Comparison of ENCODE assay signal across 1 cellular context in the genomic region with DNA sequence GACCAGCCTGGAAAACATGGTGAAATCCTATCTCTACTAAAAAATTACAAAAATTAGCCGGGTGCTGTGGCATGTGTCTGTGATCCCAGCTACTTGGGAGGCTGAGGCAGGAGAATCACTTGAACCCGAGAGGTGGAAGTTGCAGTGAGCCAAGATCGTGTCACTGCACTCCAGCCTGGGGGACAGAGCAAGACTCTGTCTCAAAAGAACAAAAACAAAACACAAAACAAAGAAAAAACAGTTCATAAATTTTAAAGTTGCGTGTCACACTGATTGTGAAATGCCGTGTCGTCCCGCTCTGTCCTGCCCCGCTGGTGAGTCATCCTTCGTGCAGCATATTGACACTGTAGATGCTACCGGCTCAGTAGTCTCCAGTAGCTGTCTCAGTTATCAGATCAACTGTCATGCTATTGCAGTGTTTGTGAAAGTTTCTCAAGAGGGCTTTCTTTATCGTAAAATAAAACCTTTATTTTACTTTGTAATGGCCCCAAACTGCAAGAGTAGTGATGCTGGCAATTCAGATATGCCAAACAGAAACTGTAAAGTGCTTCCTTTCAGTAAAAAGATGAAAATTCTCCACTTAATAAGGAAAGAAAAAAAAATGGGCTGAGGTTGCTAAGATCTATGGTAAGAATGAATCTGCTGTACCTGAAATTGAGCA.
TF ChIP-seq lines count a peak whose summit lies in the region.

No MANE protein-coding gene starts in this region.

TF ChIP-seq in HepG2, 621 proteins besides CTCF, POLR2A, EP300 and RAD21 (continued from another document and continues in another):
- TF ChIP-seq TCF7L2 (IDR thresholded peaks at IDR 0.05; ENCODE audit: low read depth, low read length): no peak
- no peak for TF ChIP-seq ZNF441 (CRISPR knock-in tag; IDR thresholded peaks at IDR 0.05; ENCODE audit: borderline replicate concordance)
- TF ChIP-seq KLF9 (CRISPR knock-in tag; IDR thresholded peaks at IDR 0.05; ENCODE audit: low read depth): no peak
- peak; percentile 94 for TF ChIP-seq ZNF121 (CRISPR knock-in tag; IDR thresholded peaks at IDR 0.05)
- TF ChIP-seq ZBTB2 (CRISPR knock-in tag; IDR thresholded peaks at IDR 0.05; ENCODE audit: low read depth): no peak
- no peak for TF ChIP-seq IKZF4 (CRISPR knock-in tag; IDR thresholded peaks at IDR 0.05; ENCODE audit: borderline replicate concordance, low read depth, not compliant biosample characterization)
- TF ChIP-seq ZNF451 (CRISPR knock-in tag; IDR thresholded peaks at IDR 0.05): no peak
- no peak for TF ChIP-seq PLRG1 (conservative IDR thresholded peaks at IDR 0.05)
- no peak for TF ChIP-seq THYN1 (CRISPR knock-in tag; IDR thresholded peaks at IDR 0.05; ENCODE audit: borderline replicate concordance, low read depth)
- TF ChIP-seq, protein P1, sequence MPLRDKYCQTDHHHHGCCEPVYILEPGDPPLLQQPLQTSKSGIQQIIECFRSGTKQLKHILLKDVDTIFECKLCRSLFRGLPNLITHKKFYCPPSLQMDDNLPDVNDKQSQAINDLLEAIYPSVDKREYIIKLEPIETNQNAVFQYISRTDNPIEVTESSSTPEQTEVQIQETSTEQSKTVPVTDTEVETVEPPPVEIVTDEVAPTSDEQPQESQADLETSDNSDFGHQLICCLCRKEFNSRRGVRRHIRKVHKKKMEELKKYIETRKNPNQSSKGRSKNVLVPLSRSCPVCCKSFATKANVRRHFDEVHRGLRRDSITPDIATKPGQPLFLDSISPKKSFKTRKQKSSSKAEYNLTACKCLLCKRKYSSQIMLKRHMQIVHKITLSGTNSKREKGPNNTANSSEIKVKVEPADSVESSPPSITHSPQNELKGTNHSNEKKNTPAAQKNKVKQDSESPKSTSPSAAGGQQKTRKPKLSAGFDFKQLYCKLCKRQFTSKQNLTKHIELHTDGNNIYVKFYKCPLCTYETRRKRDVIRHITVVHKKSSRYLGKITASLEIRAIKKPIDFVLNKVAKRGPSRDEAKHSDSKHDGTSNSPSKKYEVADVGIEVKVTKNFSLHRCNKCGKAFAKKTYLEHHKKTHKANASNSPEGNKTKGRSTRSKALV (CRISPR knock-in tag; IDR thresholded peaks at IDR 0.05): no peak
- TF ChIP-seq THAP9 (CRISPR knock-in tag; IDR thresholded peaks at IDR 0.05; ENCODE audit: borderline replicate concordance): no peak
- TF ChIP-seq RAD51 (IDR thresholded peaks at IDR 0.05; ENCODE audit: borderline replicate concordance): no peak
- TF ChIP-seq KAT2B (IDR thresholded peaks at IDR 0.05; ENCODE audit: borderline replicate concordance, low read depth, low read length): no peak
- TF ChIP-seq HDAC6 (IDR thresholded peaks at IDR 0.05; ENCODE audit: low read depth, low read length): no peak
- TF ChIP-seq ZZZ3 (CRISPR knock-in tag; IDR thresholded peaks at IDR 0.05; ENCODE audit: borderline replicate concordance): no peak
- TF ChIP-seq YEATS2 (CRISPR knock-in tag; IDR thresholded peaks at IDR 0.05; ENCODE audit: borderline replicate concordance): no peak
- TF ChIP-seq SSRP1 (CRISPR knock-in tag; IDR thresholded peaks at IDR 0.05): no peak
- TF ChIP-seq SKI (IDR thresholded peaks at IDR 0.05; ENCODE audit: partially characterized antibody): peak; percentile 56
- TF ChIP-seq, protein P2, sequence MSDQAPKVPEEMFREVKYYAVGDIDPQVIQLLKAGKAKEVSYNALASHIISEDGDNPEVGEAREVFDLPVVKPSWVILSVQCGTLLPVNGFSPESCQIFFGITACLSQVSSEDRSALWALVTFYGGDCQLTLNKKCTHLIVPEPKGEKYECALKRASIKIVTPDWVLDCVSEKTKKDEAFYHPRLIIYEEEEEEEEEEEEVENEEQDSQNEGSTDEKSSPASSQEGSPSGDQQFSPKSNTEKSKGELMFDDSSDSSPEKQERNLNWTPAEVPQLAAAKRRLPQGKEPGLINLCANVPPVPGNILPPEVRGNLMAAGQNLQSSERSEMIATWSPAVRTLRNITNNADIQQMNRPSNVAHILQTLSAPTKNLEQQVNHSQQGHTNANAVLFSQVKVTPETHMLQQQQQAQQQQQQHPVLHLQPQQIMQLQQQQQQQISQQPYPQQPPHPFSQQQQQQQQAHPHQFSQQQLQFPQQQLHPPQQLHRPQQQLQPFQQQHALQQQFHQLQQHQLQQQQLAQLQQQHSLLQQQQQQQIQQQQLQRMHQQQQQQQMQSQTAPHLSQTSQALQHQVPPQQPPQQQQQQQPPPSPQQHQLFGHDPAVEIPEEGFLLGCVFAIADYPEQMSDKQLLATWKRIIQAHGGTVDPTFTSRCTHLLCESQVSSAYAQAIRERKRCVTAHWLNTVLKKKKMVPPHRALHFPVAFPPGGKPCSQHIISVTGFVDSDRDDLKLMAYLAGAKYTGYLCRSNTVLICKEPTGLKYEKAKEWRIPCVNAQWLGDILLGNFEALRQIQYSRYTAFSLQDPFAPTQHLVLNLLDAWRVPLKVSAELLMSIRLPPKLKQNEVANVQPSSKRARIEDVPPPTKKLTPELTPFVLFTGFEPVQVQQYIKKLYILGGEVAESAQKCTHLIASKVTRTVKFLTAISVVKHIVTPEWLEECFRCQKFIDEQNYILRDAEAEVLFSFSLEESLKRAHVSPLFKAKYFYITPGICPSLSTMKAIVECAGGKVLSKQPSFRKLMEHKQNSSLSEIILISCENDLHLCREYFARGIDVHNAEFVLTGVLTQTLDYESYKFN (CRISPR knock-in tag; conservative IDR thresholded peaks at IDR 0.05): 0 out of 2 replicates have a peak, but pooled peaks have one; percentile 33
- TF ChIP-seq CSRNP1 (CRISPR knock-in tag; IDR thresholded peaks at IDR 0.05): no peak
- TF ChIP-seq XBP1 (CRISPR knock-in tag; IDR thresholded peaks at IDR 0.05): no peak
- no peak for TF ChIP-seq ATRX (CRISPR knock-in tag; IDR thresholded peaks at IDR 0.05; ENCODE audit: borderline replicate concordance)
- TF ChIP-seq FOSL2 (CRISPR knock-in tag; IDR thresholded peaks at IDR 0.05): peak; percentile 100
- TF ChIP-seq ZNF589 (CRISPR knock-in tag; conservative IDR thresholded peaks at IDR 0.05): no peak
- no peak for TF ChIP-seq ARID2 (CRISPR knock-in tag; IDR thresholded peaks at IDR 0.05; ENCODE audit: borderline replicate concordance)
- TF ChIP-seq LRRFIP1 (CRISPR knock-in tag; conservative IDR thresholded peaks at IDR 0.05): no peak
- TF ChIP-seq ZNF749 (CRISPR knock-in tag; IDR thresholded peaks at IDR 0.05; ENCODE audit: borderline replicate concordance): no peak
- no peak for TF ChIP-seq ZSCAN12 (CRISPR knock-in tag; IDR thresholded peaks at IDR 0.05)
- no peak for TF ChIP-seq ZNF232 (CRISPR knock-in tag; IDR thresholded peaks at IDR 0.05; ENCODE audit: borderline replicate concordance)
- no peak for TF ChIP-seq ZNF160 (CRISPR knock-in tag; IDR thresholded peaks at IDR 0.05)
- TF ChIP-seq HOXA3 (CRISPR knock-in tag; IDR thresholded peaks at IDR 0.05): peak; percentile 22; the same call in 1 of the 2 replicates
- TF ChIP-seq ZNF18 (CRISPR knock-in tag; IDR thresholded peaks at IDR 0.05; ENCODE audit: insufficient replicate concordance): no peak
- TF ChIP-seq, protein P3, sequence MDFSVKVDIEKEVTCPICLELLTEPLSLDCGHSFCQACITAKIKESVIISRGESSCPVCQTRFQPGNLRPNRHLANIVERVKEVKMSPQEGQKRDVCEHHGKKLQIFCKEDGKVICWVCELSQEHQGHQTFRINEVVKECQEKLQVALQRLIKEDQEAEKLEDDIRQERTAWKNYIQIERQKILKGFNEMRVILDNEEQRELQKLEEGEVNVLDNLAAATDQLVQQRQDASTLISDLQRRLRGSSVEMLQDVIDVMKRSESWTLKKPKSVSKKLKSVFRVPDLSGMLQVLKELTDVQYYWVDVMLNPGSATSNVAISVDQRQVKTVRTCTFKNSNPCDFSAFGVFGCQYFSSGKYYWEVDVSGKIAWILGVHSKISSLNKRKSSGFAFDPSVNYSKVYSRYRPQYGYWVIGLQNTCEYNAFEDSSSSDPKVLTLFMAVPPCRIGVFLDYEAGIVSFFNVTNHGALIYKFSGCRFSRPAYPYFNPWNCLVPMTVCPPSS (IDR thresholded peaks at IDR 0.05): no peak
- no peak for TF ChIP-seq RORA (CRISPR knock-in tag; IDR thresholded peaks at IDR 0.05)
- TF ChIP-seq, protein P4, sequence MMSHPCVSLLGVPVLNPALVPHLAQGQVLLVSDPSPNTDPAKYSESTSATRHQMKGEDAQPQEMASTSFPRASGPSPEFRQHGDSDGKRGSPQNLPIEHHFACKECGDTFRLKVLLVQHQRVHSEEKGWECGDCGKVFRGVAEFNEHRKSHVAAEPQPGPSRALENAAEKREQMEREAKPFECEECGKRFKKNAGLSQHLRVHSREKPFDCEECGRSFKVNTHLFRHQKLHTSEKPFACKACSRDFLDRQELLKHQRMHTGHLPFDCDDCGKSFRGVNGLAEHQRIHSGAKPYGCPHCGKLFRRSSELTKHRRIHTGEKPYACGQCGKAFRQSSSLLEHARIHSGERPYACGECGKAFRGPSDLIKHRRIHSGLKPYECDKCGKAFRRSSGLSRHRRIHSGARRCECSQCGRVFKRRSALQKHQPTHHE (CRISPR knock-in tag; IDR thresholded peaks at IDR 0.05; ENCODE audit: borderline replicate concordance): no peak
- TF ChIP-seq RFX5 (IDR thresholded peaks at IDR 0.05; ENCODE audit: low read depth, low read length): peak; percentile 75
- TF ChIP-seq EZH2 (conservative IDR thresholded peaks at IDR 0.05; ENCODE audit: low read depth, low read length): no peak
- no peak for TF ChIP-seq KLF15 (CRISPR knock-in tag; IDR thresholded peaks at IDR 0.05; ENCODE audit: borderline replicate concordance)
- no peak for TF ChIP-seq PPARG (CRISPR knock-in tag; conservative IDR thresholded peaks at IDR 0.05)
- no peak for TF ChIP-seq SRSF4 (IDR thresholded peaks at IDR 0.05; ENCODE audit: low read depth, low read length, poor library complexity, severe bottlenecking)
- peak; percentile 96 for TF ChIP-seq CEBPB (IDR thresholded peaks at IDR 0.05; ENCODE audit: borderline replicate concordance, low read depth, low read length)
- TF ChIP-seq PHF20 (CRISPR knock-in tag; IDR thresholded peaks at IDR 0.05): no peak
